In genomic region chr21:39387461-39388037, GRCh38 we compare ENCODE assay signal across 8 cellular contexts.
DNase-seq lines count a peak whose midpoint lies in the region; ATAC-seq lines count a peak whose summit lies in the region.

No MANE protein-coding gene starts in this region.

- H3K27me3 Mint-ChIP-seq in central memory CD8-positive, alpha-beta T cell, result no peaks in the 10 kb centered on the region

- H3K36me3 Mint-ChIP-seq in central memory CD8-positive, alpha-beta T cell (ENCODE audit: insufficient read depth), result peaks cover 30% of the 10 kb centered on the region

- peak overlapping the region; percentile 87 for H3K27ac Mint-ChIP-seq in central memory CD8-positive, alpha-beta T cell (ENCODE audit: low read depth)

- H3K4me3 Mint-ChIP-seq in central memory CD8-positive, alpha-beta T cell, result peak overlapping the region; percentile 86

- ATAC-seq in HG02678 (IDR thresholded peaks at IDR 0.05; ENCODE audit: unreplicated experiment) (peak; percentile 52), HG03045 (IDR thresholded peaks at IDR 0.05; ENCODE audit: unreplicated experiment) (no peak)
- ATAC-seq in central memory CD8-positive, alpha-beta T cell (replicated peaks; ENCODE audit: extremely low read depth, poor library complexity, severe bottlenecking), result peak; percentile 44

- no peaks in the 10 kb centered on the region for H3K9me3 Mint-ChIP-seq in central memory CD8-positive, alpha-beta T cell

- H3K4me1 Mint-ChIP-seq in central memory CD8-positive, alpha-beta T cell, result peaks cover 23% of the 10 kb centered on the region

- DNase-seq in DMS79 (lab: John Stamatoyannopoulos, UW), result peak; percentile 57
- peak; percentile 96 for DNase-seq in NCI-H345 (lab: John Stamatoyannopoulos, UW)
- DNase-seq in activated CD4-positive, CD25-positive, alpha-beta regulatory T cell treated with anti-CD3 and anti-CD28 coated beads, Interleukin-2, amount 50 U/mL, for 16 hours (ENCODE audit: low read depth, low spot score), result peak; percentile 79
- DNase-seq in central memory CD8-positive, alpha-beta T cell (ENCODE audit: low spot score in 2 of 2), result peak; percentile 77 to 88
- peak; percentile 97 for DNase-seq in islet precursor cell
- peak; percentile 83 to 88 for DNase-seq in stimulated activated CD4-positive, alpha-beta T cell treated with anti-CD3 and anti-CD28 coated beads, Interleukin-12 subunit alpha, Interleukin-12 subunit beta, amount 100 ng/mL, for 24 hours (ENCODE audit: low read depth in 2 of 2)
